In genomic region chr3:184229424-184230080, GRCh38 we compare ENCODE assay signal across 8 cellular contexts. TPM values are rescaled to one million over a fixed set of nuclear protein-coding genes. Genes with fewer than 3 reads are reported as not detected.
DNase-seq lines count a peak whose midpoint lies in the region; ATAC-seq, FAIRE-seq and TF ChIP-seq lines count a peak whose summit lies in the region.

Gene VWA5B2 (plus strand): TSS chr3:184229585. CDS start chr3:184230529, 944 bp downstream.

- WGBS in GM12878 (ENCODE audit: insufficient coverage, insufficient replicate concordance, low lambda C conversion rate, missing lambda C conversion rate), result 2% methylated on average over 42 of the region's 64 CpGs

- no TSS peak for BruUV-seq in HCT116 (replicated peaks; lab: Mats Ljungman, UMichigan)
- BruUV-seq in GM12878 (replicated peaks; lab: Mats Ljungman, UMichigan), result no TSS peak

- H3K9me3 ChIP-seq in HCT116 (ENCODE audit: control insufficient read depth in 1 of 2, insufficient read depth in 1 of 2, low read depth in 1 of 2, low read length in 2 of 2) (no peaks in the 10 kb centered on the region), GM12878 (replicated peaks; ENCODE audit: control insufficient read depth, insufficient read depth, low read length) (no peaks in the 10 kb centered on the region)

- H3K79me2 ChIP-seq in HCT116 (ENCODE audit: insufficient read depth, low read length) (no peaks in the 10 kb centered on the region), GM12878 (ENCODE audit: control insufficient read depth, insufficient read depth, low read length) (no peaks in the 10 kb centered on the region)

- H3K27ac ChIP-seq in HCT116 (ENCODE audit: low read depth, low read length), result peak within 1 kb of the TSS; percentile 52; the same call in 1 of the 2 replicates
- no peak within 1 kb of the TSS for H3K27ac ChIP-seq in GM12878 (ENCODE audit: control insufficient read depth, insufficient read depth)

- H3K4me1 ChIP-seq in HCT116 (ENCODE audit: control insufficient read depth in 1 of 2, insufficient read depth in 2 of 2, low read length in 2 of 2), result peaks cover 8 to 28% of the 10 kb centered on the region in 2 experiments
- no peaks in the 10 kb centered on the region for H3K4me1 ChIP-seq in GM12878 (ENCODE audit: control insufficient read depth, insufficient read depth, low read length)

- in situ Hi-C loops in GM12878 (cut with MboI), result no loop called here

- no peak for FAIRE-seq in GM12878 (lab: Jason Lieb, UNC)

- H3K36me3 ChIP-seq in HCT116 (ENCODE audit: control insufficient read depth in 1 of 2, insufficient read depth in 2 of 2, low read length in 2 of 2), result no peaks in the 10 kb centered on the region
- no peaks in the 10 kb centered on the region for H3K36me3 ChIP-seq in GM12878 (ENCODE audit: control insufficient read depth in 2 of 2, insufficient read depth in 2 of 2, low read length in 1 of 2)

- ATAC-seq in HCT116 (peak; percentile 89), GM12878 (peak; percentile 96)

- peak within 1 kb of the TSS; percentile 61 for H3K9ac ChIP-seq in HCT116 (ENCODE audit: low read length)
- no peak within 1 kb of the TSS for H3K9ac ChIP-seq in GM12878 (ENCODE audit: control insufficient read depth, insufficient read depth, low read length)

- TF ChIP-seq CTCF in HCT116 (IDR thresholded peaks at IDR 0.05 in 2 of 3, conservative IDR thresholded peaks at IDR 0.05 in 1 of 3; ENCODE audit: borderline replicate concordance in 1 of 3, insufficient read depth in 1 of 3, low read depth in 2 of 3, low read length in 2 of 3) (peak in 1 of 3 experiments; percentile 45; a peak in 1 of 6 replicates), GM12878 (IDR thresholded peaks at IDR 0.05 in 2 of 3, conservative IDR thresholded peaks at IDR 0.05 in 1 of 3; ENCODE audit: control insufficient read depth in 2 of 3, extremely low read depth in 1 of 3, insufficient read depth in 1 of 3, low read depth in 3 of 3, low read length in 3 of 3) (peak in 1 of 3 experiments; percentile 18; a peak in 1 of 6 replicates)

- POLR2A ChIA-PET in HCT116 (lab: Charles Lee), result interaction anchor here (1.2 kb wide), 1 partner anchor 59 kb away, joined by 3 read pairs; no protein-coding TSS in a partner anchor
- POLR2A ChIA-PET in GM12878 (lab: Charles Lee), result no interaction called here

- H3K27me3 ChIP-seq in HCT116 (ENCODE audit: insufficient read depth, low read length) (no peaks in the 10 kb centered on the region), GM12878 (replicated peaks in 1 of 2; ENCODE audit: control insufficient read depth in 2 of 2, insufficient read depth in 2 of 2, low read length in 1 of 2) (peaks cover 16 to 18% of the 10 kb centered on the region in 2 experiments)

- RAD21 ChIA-PET in HCT116 (lab: Charles Lee; ENCODE audit: low non-redundant PET in 1 of 2, low total read pairs in 2 of 2, uncharacterized antibody in 2 of 2, unreplicated experiment in 2 of 2), result no interaction called here
- RAD21 ChIA-PET in GM12878 (lab: Charles Lee; ENCODE audit: unreplicated experiment), result interaction anchor here (1.0 to 1.1 kb wide), 2 partner anchors 11 to 334 kb away, joined by 4 read pairs; no protein-coding TSS in a partner anchor

- DNase-seq in ELR (ENCODE audit: low read depth), result peak; percentile 72
- DNase-seq in HCT116 (ENCODE audit: low read depth, low spot score), result peak; percentile 46
- DNase-seq in NCI-H128 (lab: John Stamatoyannopoulos, UW; ENCODE audit: unreplicated experiment), result peak; percentile 72
- peak; percentile 63 for DNase-seq in T-helper 9 cell
- DNase-seq in GM12878 (ENCODE audit: low read depth, low spot score), result no peak
- peak; percentile 13 for DNase-seq in iris pigment epithelial cell (ENCODE audit: low read depth)
- peak; percentile 45 to 54 for DNase-seq in stimulated activated CD4-positive, alpha-beta T cell treated with anti-CD3 and anti-CD28 coated beads, Interleukin-15, amount 100 ng/mL, for 1 hour (ENCODE audit: low read depth in 1 of 2, low spot score in 1 of 2)
- no peak for DNase-seq in ureter (ENCODE audit: low spot score)

- CTCF ChIA-PET in HCT116 (lab: Charles Lee), result interaction anchor here (0.5 to 2.1 kb wide), 2 partner anchors 34 to 71 kb away, joined by 3 to 4 read pairs; no protein-coding TSS in a partner anchor
- CTCF ChIA-PET in GM12878 (lab: Yijun Ruan, JAX), result interaction anchor here (4.4 kb wide), 1 partner anchor 23 kb away, joined by 69 read pairs; the partner anchor contains the start of gene EEF1AKMT4

- H4K20me1 ChIP-seq in HCT116 (ENCODE audit: insufficient read depth) (no peaks in the 10 kb centered on the region), GM12878 (ENCODE audit: control insufficient read depth, insufficient read depth) (no peaks in the 10 kb centered on the region)

- no peak for TF ChIP-seq EP300 in GM12878 (IDR thresholded peaks at IDR 0.05; ENCODE audit: borderline replicate concordance in 1 of 2, control insufficient read depth in 1 of 2, low read depth in 2 of 2, low read length in 2 of 2)

- H3K4me3 ChIP-seq in HCT116 (replicated peaks in 1 of 2; ENCODE audit: low read depth in 1 of 2, low read length in 2 of 2), result peak within 1 kb of the TSS; percentile 73 to 77
- H3K4me3 ChIP-seq in GM12878, result peak within 1 kb of the TSS; percentile 29; the same call in 1 of the 2 replicates

- SMC1A ChIA-PET in GM12878 (lab: Charles Lee; ENCODE audit: uncharacterized antibody, unreplicated experiment), result interaction anchor here (0.8 kb wide), 1 partner anchor 20 kb away, joined by 3 read pairs; the partner anchor contains the start of gene EEF1AKMT4

- no peaks in the 10 kb centered on the region for H3K9me2 ChIP-seq in HCT116 (ENCODE audit: insufficient read depth)

- TF ChIP-seq RAD21 in HCT116 (IDR thresholded peaks at IDR 0.05; ENCODE audit: low read depth), result no peak
- no peak for TF ChIP-seq RAD21 in GM12878 (IDR thresholded peaks at IDR 0.05; ENCODE audit: insufficient read depth, low read depth, low read length)

- intact Hi-C loops in HCT116 (cut with micrococcal nuclease), result no loop called here
- intact Hi-C loops in GM12878 (cut with micrococcal nuclease; ENCODE audit: unreplicated experiment), result no loop called here

- H2AFZ ChIP-seq in HCT116 (ENCODE audit: low read depth, low read length, poor library complexity, severe bottlenecking) (no peak within 1 kb of the TSS), GM12878 (ENCODE audit: control insufficient read depth, low read depth, low read length) (peak within 1 kb of the TSS; percentile 51)

- TF ChIP-seq POLR2A in HCT116 (IDR thresholded peaks at IDR 0.05; ENCODE audit: borderline replicate concordance, extremely low read depth, insufficient read depth, insufficient read length) (peak; percentile 51), GM12878 (IDR thresholded peaks at IDR 0.05; ENCODE audit: low read depth, low read length) (no peak; the same call in 1 of the 2 replicates)

- H3K4me2 ChIP-seq in HCT116 (ENCODE audit: low read length) (peak within 1 kb of the TSS; percentile 97), GM12878 (ENCODE audit: control insufficient read depth, insufficient read depth) (peak within 1 kb of the TSS; percentile 77; the same call in 1 of the 2 replicates)

TF ChIP-seq in HCT116, 20 proteins besides CTCF, POLR2A, EP300 and RAD21 (continues in another document):
- TF ChIP-seq EGR1 (IDR thresholded peaks at IDR 0.05; ENCODE audit: low read depth) (peak; percentile 71; the same call in 1 of the 2 replicates), POLR2AphosphoS5 (IDR thresholded peaks at IDR 0.05; ENCODE audit: low read depth, low read length) (peak; percentile 94), SRF (IDR thresholded peaks at IDR 0.05; ENCODE audit: low read depth) (no peak), EZH2phosphoT487 (IDR thresholded peaks at IDR 0.05; ENCODE audit: borderline replicate concordance) (no peak), ZNF274 (IDR thresholded peaks at IDR 0.05; ENCODE audit: low read depth, low read length) (no peak), FOSL1 (IDR thresholded peaks at IDR 0.05; ENCODE audit: low read depth) (no peak), CBX3 (IDR thresholded peaks at IDR 0.05; ENCODE audit: low read depth) (no peak), ZFX (IDR thresholded peaks at IDR 0.05) (peak; percentile 23; the same call in 1 of the 2 replicates), EZH2 (IDR thresholded peaks at IDR 0.05) (no peak)

TF ChIP-seq in GM12878, 131 proteins besides CTCF, POLR2A, EP300 and RAD21 (continues in another document):
- TF ChIP-seq BHLHE40 (IDR thresholded peaks at IDR 0.05; ENCODE audit: borderline replicate concordance in 1 of 2, low read depth in 2 of 2, low read length in 1 of 2) (peak in 1 of 2 experiments; percentile 71; a peak in 2 of 4 replicates), HDAC2 (IDR thresholded peaks at IDR 0.05) (no peak), SUZ12 (IDR thresholded peaks at IDR 0.05; ENCODE audit: unreplicated experiment) (peak; percentile 49), TBL1XR1 (IDR thresholded peaks at IDR 0.05; ENCODE audit: low read depth, low read length) (no peak), RB1 (IDR thresholded peaks at IDR 0.05; ENCODE audit: borderline replicate concordance) (0 out of 2 replicates have a peak, but pooled peaks have one; percentile 33), KAT2A (conservative IDR thresholded peaks at IDR 0.05; ENCODE audit: control insufficient read depth, low read depth, low read length) (no peak)

RNA-seq across cellular contexts. Expression of gene VWA5B2, which starts in this region (rescaled TPM):
- total RNA-seq in HCT116 (2021; ENCODE audit: unreplicated experiment) (10.6 TPM), GM12878 (2014; rRNA removed) (not detected in 2 replicates), GM12878 (2014; rRNA removed; fragmentation: Illumina TruSeq; extraction: Trizol) (not detected in 2 replicates), GM12878 (2021) (not detected in 2 replicates), ureter (not detected)
- polyA plus RNA-seq in HCT116 (2012), result 5.9 and 6.0 TPM in 2 replicates
- not detected in 2 replicates for total RNA-seq in GM12878 (2013; cell fraction: nucleolus; rRNA removed)
- polyA plus RNA-seq in GM12878 (2011; ENCODE audit: low read depth), result not detected
- polyA plus RNA-seq in GM12878 (2011; rRNA removed) (0.03 TPM in 1 of 2 replicates, not detected in the other), GM12878 (2014; fragmentation: Illumina TruSeq; extraction: Trizol) (not detected in 2 replicates), GM12878 (2014; fragmentation: Nextera tagmentation; extraction: Ambion mirVana) (not detected), GM12878 (2014; rRNA removed) (not detected in 2 replicates), GM12878 (2016; fragmentation: Nextera tagmentation; extraction: Ambion mirVana) (under 1 TPM in 1 of 2 experiments, not detected in 1; 0.09 TPM)
- polyA plus RNA-seq in GM12878 (2011; cell fraction: cytosol; rRNA removed), result 0.03 TPM in 1 of 2 replicates, not detected in the other
- polyA plus RNA-seq in GM12878 (2011; cell fraction: nucleus; rRNA removed), result 0.64 and 1.1 TPM in 2 replicates
- 0.08 TPM in 1 of 2 replicates, not detected in the other for polyA plus RNA-seq in GM12878 (2012)
- not detected in 2 replicates for polyA minus RNA-seq in GM12878 (2011; rRNA and poly(A)+ RNA removed)
- polyA minus RNA-seq in GM12878 (2011; cell fraction: cytosol; rRNA and poly(A)+ RNA removed), result not detected in 2 replicates
- 0.38 TPM in 1 of 2 replicates, not detected in the other for polyA minus RNA-seq in GM12878 (2011; cell fraction: nucleus; rRNA and poly(A)+ RNA removed)

Comparison
In these comparisons a context has a peak if more than half of its experiments do, and no peak if none do; other contexts are left out.
1. RNA of gene VWA5B2 (total RNA-seq): 10.6 TPM in HCT116 (single experiment); not detected in ureter (single experiment) and not detected in GM12878; every median in the first group is over 10 times any median in the second.
2. DNase-seq: peak in ELR (single experiment), HCT116 (single experiment), NCI-H128 (single experiment), T-helper 9 cell (single experiment), iris pigment epithelial cell (single experiment) and stimulated activated CD4-positive, alpha-beta T cell treated with anti-CD3 and anti-CD28 coated beads, Interleukin-15, amount 100 ng/mL, for 1 hour (2 of 2); none in GM12878 (single experiment) and ureter (single experiment).